Comparison of ENCODE assay signal across 9 cellular contexts in genomic region chr1:89200668-89201488, GRCh38. TPM values are rescaled to one million over a fixed set of nuclear protein-coding genes. Genes with fewer than 3 reads are reported as not detected.
DNase-seq lines count a peak whose midpoint lies in the region; ATAC-seq, FAIRE-seq and TF ChIP-seq lines count a peak whose summit lies in the region.
"Had no signal": no experiment of that assay in that cellular context is flagged by ENCODE, and none has a peak within 500 bp of the region (broad histone marks: within the 10 kb centered on the region; RNA-seq: fewer than 3 reads in every experiment).

No MANE protein-coding gene starts in this region.

- peak overlapping the region; percentile 80 for H3K4me3 Mint-ChIP-seq in T-helper 17 cell
- peak overlapping the region; percentile 94 for H3K4me3 Mint-ChIP-seq in natural killer cell treated with Interleukin-12 subunit alpha and Interleukin-12 subunit beta and Interleukin-15 and Interleukin-18, amount 100 ng/mL, for 72 hours

- DNase-seq in T-helper 17 cell (no peak), D721Med (ENCODE audit: insufficient read length, low spot score) (no peak), NCI-H446 (lab: John Stamatoyannopoulos, UW) (no peak), left colon (no peak)
- no peak for DNase-seq in natural killer cell treated with Interleukin-12 subunit alpha and Interleukin-12 subunit beta and Interleukin-15 and Interleukin-18, amount 100 ng/mL, for 72 hours (ENCODE audit: low spot score)
- DNase-seq in activated CD4-positive, alpha-beta T cell treated with anti-CD3 and anti-CD28 coated beads, Interleukin-2, amount 50 U/mL, for 4 hours: no peak
- DNase-seq: kidney glomerular epithelial cell had no signal

- peak overlapping the region; percentile 99 for H3K27ac Mint-ChIP-seq in T-helper 17 cell
- H3K27ac Mint-ChIP-seq in natural killer cell treated with Interleukin-12 subunit alpha and Interleukin-12 subunit beta and Interleukin-15 and Interleukin-18, amount 100 ng/mL, for 72 hours: peak overlapping the region; percentile 99 to 100

- peaks cover 5% of the 10 kb centered on the region for H3K9me3 ChIP-seq in T-helper 17 cell (ENCODE audit: control insufficient read depth, low read length, poor library complexity, severe bottlenecking)

- TF ChIP-seq CTCF in D721Med (IDR thresholded peaks at IDR 0.05; ENCODE audit: insufficient read depth, missing control alignments): no peak

- intact Hi-C loops in left colon (cut with DNase I, micrococcal nuclease): no loop called here

- no peaks in the 10 kb centered on the region for H3K27me3 Mint-ChIP-seq in T-helper 17 cell
- H3K27me3 Mint-ChIP-seq in natural killer cell treated with Interleukin-12 subunit alpha and Interleukin-12 subunit beta and Interleukin-15 and Interleukin-18, amount 100 ng/mL, for 72 hours: no peaks in the 10 kb centered on the region

- ATAC-seq in GM18861 (IDR thresholded peaks at IDR 0.05; ENCODE audit: unreplicated experiment): peak; percentile 85
- ATAC-seq in HG02642 (IDR thresholded peaks at IDR 0.05; ENCODE audit: poor library complexity, unreplicated experiment): peak; percentile 74
- ATAC-seq in T-helper 17 cell: peak; percentile 52
- ATAC-seq in natural killer cell treated with Interleukin-12 subunit alpha and Interleukin-12 subunit beta and Interleukin-15 and Interleukin-18, amount 100 ng/mL, for 72 hours: peak in 1 of 2 donors; percentile 41
- ATAC-seq in left colon: no peak

- peaks cover 4% of the 10 kb centered on the region for H3K36me3 Mint-ChIP-seq in T-helper 17 cell (ENCODE audit: low read depth)
- peaks cover 28% of the 10 kb centered on the region for H3K36me3 Mint-ChIP-seq in natural killer cell treated with Interleukin-12 subunit alpha and Interleukin-12 subunit beta and Interleukin-15 and Interleukin-18, amount 100 ng/mL, for 72 hours

- FAIRE-seq in D721Med (lab: Jason Lieb, UNC): no peak

- H3K4me1 Mint-ChIP-seq in T-helper 17 cell: peaks cover 32% of the 10 kb centered on the region
- H3K4me1 Mint-ChIP-seq in natural killer cell treated with Interleukin-12 subunit alpha and Interleukin-12 subunit beta and Interleukin-15 and Interleukin-18, amount 100 ng/mL, for 72 hours (ENCODE audit: low read depth in 2 of 2): peaks cover 46 to 64% of the 10 kb centered on the region in 2 donors

- peaks cover 7% of the 10 kb centered on the region for H3K9me3 Mint-ChIP-seq in natural killer cell treated with Interleukin-12 subunit alpha and Interleukin-12 subunit beta and Interleukin-15 and Interleukin-18, amount 100 ng/mL, for 72 hours

RNA-seq across cellular contexts. Expression of gene GBP4, which starts 2.1 kb away (rescaled TPM):
- 10 to 100 TPM; 34.1 to 35.9 TPM for total RNA-seq in T-helper 17 cell
- 100 to 1,000 TPM in 1 of 2 donors, 10 to 100 TPM in 1; 38.5 to 123 TPM for total RNA-seq in natural killer cell treated with Interleukin-12 subunit alpha and Interleukin-12 subunit beta and Interleukin-15 and Interleukin-18, amount 100 ng/mL, for 72 hours
- total RNA-seq in left colon: 1 to 10 TPM; 3.9 to 5.4 TPM

RNA-seq across cellular contexts. Expression of gene GBP7, which starts 25.1 kb away (rescaled TPM):
- total RNA-seq in T-helper 17 cell (not detected), left colon (not detected)
- 1 to 10 TPM in 1 of 2 donors, not detected in 1; 1.3 TPM for total RNA-seq in natural killer cell treated with Interleukin-12 subunit alpha and Interleukin-12 subunit beta and Interleukin-15 and Interleukin-18, amount 100 ng/mL, for 72 hours

Comparison
In these comparisons a context has a peak if more than half of its experiments do, and no peak if none do; other contexts are left out.
1. RNA of gene GBP4, which starts 2.1 kb away (total RNA-seq): 38.5 to 123 TPM in natural killer cell treated with Interleukin-12 subunit alpha and Interleukin-12 subunit beta and Interleukin-15 and Interleukin-18, amount 100 ng/mL, for 72 hours and 34.1 to 35.9 TPM in T-helper 17 cell; 3.9 to 5.4 TPM in left colon; every median in the first group is over 4 times any median in the second.